8 cellular contexts compared by ENCODE assay signal in the genomic region with DNA sequence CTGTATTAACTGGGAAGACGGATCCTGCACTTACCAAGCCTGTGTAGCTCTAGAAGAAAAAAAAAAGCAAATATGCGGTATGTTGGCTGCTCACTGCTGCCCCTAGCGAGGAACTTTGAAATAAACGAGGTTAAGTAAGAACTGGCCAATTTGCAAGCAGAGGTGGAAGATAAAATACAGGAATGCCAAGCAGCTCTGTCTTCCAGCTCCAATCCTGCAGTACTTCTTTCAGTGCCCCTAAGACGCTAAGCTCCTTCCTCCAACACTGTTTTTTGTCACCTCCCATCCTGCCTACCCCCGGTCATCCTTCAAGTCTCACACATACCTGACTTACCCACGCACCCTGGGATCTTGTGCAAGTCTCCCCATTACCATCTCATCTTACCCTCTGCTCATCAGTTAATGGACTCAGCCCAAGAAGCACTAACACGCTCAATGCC. TPM values are rescaled to one million over a fixed set of nuclear protein-coding genes. Genes with fewer than 3 reads are reported as not detected.
DNase-seq lines count a peak whose midpoint lies in the region; ATAC-seq, FAIRE-seq and TF ChIP-seq lines count a peak whose summit lies in the region.

No MANE protein-coding gene starts in this region.

- H3K4me3 Mint-ChIP-seq in activated naive CD8-positive, alpha-beta T cell treated with anti-CD3 and anti-CD28 coated beads for 36 hours: peak overlapping the region; percentile 87

- H3K36me3 Mint-ChIP-seq in activated naive CD8-positive, alpha-beta T cell treated with anti-CD3 and anti-CD28 coated beads for 36 hours: peaks cover 28% of the 10 kb centered on the region

- H3K36me3 ChIP-seq in SJCRH30 (no peaks in the 10 kb centered on the region), tibial nerve (peaks cover 0 to 5% (median 0%) of the 10 kb centered on the region in 3 donors)

- 3 to 6% methylated on average over 8 of the region's 8 CpGs for WGBS in tibial nerve, 2 donors

- H3K4me3 ChIP-seq in SJCRH30 (peak overlapping the region; percentile 75), tibial nerve (peak overlapping the region; percentile 50 to 86 (median 68))

- ATAC-seq in omental fat pad (ENCODE audit: low FRiP score): peak; percentile 5
- ATAC-seq in HG02870 (IDR thresholded peaks at IDR 0.05; ENCODE audit: unreplicated experiment): no peak

- peak in 1 of 2 donors; percentile 12 for TF ChIP-seq EP300 in tibial nerve (IDR thresholded peaks at IDR 0.05)

- no peaks in the 10 kb centered on the region for H3K9me3 ChIP-seq in SJCRH30 (replicated peaks)
- H3K9me3 ChIP-seq in tibial nerve: no peaks in the 10 kb centered on the region

- no peaks in the 10 kb centered on the region for H3K4me1 ChIP-seq in SJCRH30
- peaks cover 0 to 31% (median 11%) of the 10 kb centered on the region in 4 donors for H3K4me1 ChIP-seq in tibial nerve

- H3K27me3 ChIP-seq in SJCRH30 (no peaks in the 10 kb centered on the region), tibial nerve (no peaks in the 10 kb centered on the region)

- no peak for TF ChIP-seq POLR2A in tibial nerve (IDR thresholded peaks at IDR 0.05)

- peak; percentile 89 for FAIRE-seq in G401.6 (lab: Jason Lieb, UNC)

- TF ChIP-seq CTCF in omental fat pad (IDR thresholded peaks at IDR 0.05) (peak in 1 of 3 donors; percentile 59), tibial nerve (IDR thresholded peaks at IDR 0.05) (peak; percentile 65 to 93 (median 81))

- H3K9me3 Mint-ChIP-seq in activated naive CD8-positive, alpha-beta T cell treated with anti-CD3 and anti-CD28 coated beads for 36 hours: peaks cover 2% of the 10 kb centered on the region

- H3K27ac ChIP-seq in SJCRH30 (peak overlapping the region; percentile 87), tibial nerve (peak overlapping the region; percentile 88 to 94 (median 92))

- DNase-seq in M059J (ENCODE audit: low read depth): peak; percentile 77
- DNase-seq in SJCRH30: peak; percentile 57 to 83
- DNase-seq in activated naive CD8-positive, alpha-beta T cell treated with anti-CD3 and anti-CD28 coated beads for 36 hours: peak; percentile 56
- DNase-seq in glomerular visceral epithelial cell (ENCODE audit: extremely low spot score): peak; percentile 87
- peak; percentile 70 for DNase-seq in omental fat pad (ENCODE audit: low spot score)
- peak; percentile 56 to 96 for DNase-seq in tibial nerve (ENCODE audit: low spot score in 2 of 2)

- peaks cover 40% of the 10 kb centered on the region for H3K4me1 Mint-ChIP-seq in activated naive CD8-positive, alpha-beta T cell treated with anti-CD3 and anti-CD28 coated beads for 36 hours

- peak overlapping the region; percentile 95 for H3K27ac Mint-ChIP-seq in activated naive CD8-positive, alpha-beta T cell treated with anti-CD3 and anti-CD28 coated beads for 36 hours

- no peaks in the 10 kb centered on the region for H3K27me3 Mint-ChIP-seq in activated naive CD8-positive, alpha-beta T cell treated with anti-CD3 and anti-CD28 coated beads for 36 hours

RNA-seq across cellular contexts. Expression of gene C10orf143, which starts 0.8 kb away (rescaled TPM):
- 0.05 TPM in 1 of 2 replicates, not detected in the other for total RNA-seq in M059J (2014; rRNA removed; shearing (Covaris generic))
- 0.18 and 0.46 TPM in 2 replicates for total RNA-seq in SJCRH30 (2014; rRNA removed; shearing (Covaris generic))
- 1 to 10 TPM; 3.3 to 3.8 TPM for total RNA-seq in activated naive CD8-positive, alpha-beta T cell treated with anti-CD3 and anti-CD28 coated beads for 36 hours
- total RNA-seq in omental fat pad (1 to 10 TPM; 1.3 to 2.6 (median 1.6) TPM), tibial nerve (1 to 10 TPM; 1.5 to 8.6 (median 3.7) TPM)

RNA-seq across cellular contexts. Expression of gene GLRX3, which starts 26.4 kb away (rescaled TPM):
- 168 and 179 TPM in 2 replicates for total RNA-seq in M059J (2014; rRNA removed; shearing (Covaris generic))
- 112 and 128 TPM in 2 replicates for total RNA-seq in SJCRH30 (2014; rRNA removed; shearing (Covaris generic))
- 100 to 1,000 TPM; 142 to 146 TPM for total RNA-seq in activated naive CD8-positive, alpha-beta T cell treated with anti-CD3 and anti-CD28 coated beads for 36 hours
- total RNA-seq in omental fat pad (10 to 100 TPM; 36.0 to 54.2 (median 43.4) TPM), tibial nerve (10 to 100 TPM; 28.4 to 38.2 (median 35.9) TPM)
